In the genomic region with DNA sequence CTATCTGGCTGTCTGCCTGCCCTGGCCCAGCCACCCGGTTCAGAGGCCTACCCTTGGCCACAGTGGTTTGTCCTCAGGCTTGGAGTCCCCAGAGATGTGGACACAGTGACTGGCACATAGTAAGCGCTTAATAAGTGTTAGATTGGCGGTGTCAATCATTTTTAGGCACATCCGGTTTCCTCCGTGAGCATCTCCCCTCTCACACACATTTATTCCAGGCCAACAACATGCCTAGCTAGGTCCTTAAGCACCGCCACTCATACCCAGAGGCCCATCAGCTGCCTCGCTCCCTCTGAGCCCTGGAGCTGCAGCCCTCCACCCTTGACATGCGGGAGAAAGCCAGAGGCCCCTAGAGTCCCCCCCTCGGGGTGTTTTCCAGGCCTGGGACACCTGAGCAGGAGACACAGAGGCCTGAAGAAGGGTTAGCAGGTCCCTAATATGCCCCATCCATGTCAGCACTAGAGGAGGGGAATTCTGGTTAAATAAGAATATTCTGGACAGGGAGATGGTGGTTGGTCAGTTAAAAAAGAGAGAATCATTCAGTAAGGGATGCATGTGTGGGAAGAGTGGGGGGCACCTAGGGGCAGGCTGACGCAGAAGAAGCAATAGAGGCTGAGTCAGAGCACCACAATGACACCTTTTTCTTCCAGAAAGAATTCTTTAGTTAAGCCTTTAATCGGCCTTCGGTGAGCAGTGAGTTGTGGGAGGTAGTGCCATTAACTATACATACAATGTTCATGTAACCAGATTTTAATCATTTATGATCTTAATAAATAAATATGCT, we compare ENCODE assay signal across 12 cellular contexts. TPM values are rescaled to one million over a fixed set of nuclear protein-coding genes. Genes with fewer than 3 reads are reported as not detected.
DNase-seq lines count a peak whose midpoint lies in the region; TF ChIP-seq lines count a peak whose summit lies in the region.
"Had no signal": no experiment of that assay in that cellular context is flagged by ENCODE, and none has a peak within 500 bp of the region (broad histone marks: within the 10 kb centered on the region; RNA-seq: fewer than 3 reads in every experiment).

No MANE protein-coding gene starts in this region.

- H3K36me3 Mint-ChIP-seq in HFFc6 (ENCODE audit: low read depth), result peaks cover 30% of the 10 kb centered on the region

- H3K4me1 Mint-ChIP-seq in HFFc6 (ENCODE audit: low read depth), result peaks cover 52% of the 10 kb centered on the region

- H3K27ac Mint-ChIP-seq in HFFc6, result peak overlapping the region; percentile 77

- DNase-seq in HFFc6 (peak; percentile 47), coronary artery (ENCODE audit: low spot score) (no peak), stomach (no peak), T-helper 9 cell (no peak), NCI-H1092 (lab: John Stamatoyannopoulos, UW) (no peak), Kasumi-1 (lab: John Stamatoyannopoulos, UW) (no peak), caudate nucleus (lab: John Stamatoyannopoulos, UW) (no peak)
- DNase-seq: GOT3, NCI-H1930 had no signal

- no peaks in the 10 kb centered on the region for H3K9me3 Mint-ChIP-seq in HFFc6

- H3K4me3 Mint-ChIP-seq in HFFc6, result peak overlapping the region; percentile 70; the same call in 1 of the 2 replicates

- intact Hi-C loops in stomach (cut with DNase I; ENCODE audit: low total_unique reads), result no loop called here

- no peak for TF ChIP-seq EP300 in stomach (IDR thresholded peaks at IDR 0.05)

- WGBS in liver, result 60% methylated on average over 12 of the region's 12 CpGs
- 19 to 43% (median 20%) methylated on average over 12 of the region's 12 CpGs for WGBS in stomach, 5 donors

- no peaks in the 10 kb centered on the region for H3K36me3 ChIP-seq in liver (ENCODE audit: control insufficient read depth in 4 of 4, insufficient read depth in 3 of 4, low read depth in 1 of 4, low read length in 3 of 4)
- no peaks in the 10 kb centered on the region for H3K36me3 ChIP-seq in stomach

- H3K27me3 Mint-ChIP-seq in HFFc6 (ENCODE audit: insufficient read depth), result peaks cover 17% of the 10 kb centered on the region

- no peak for TF ChIP-seq POLR2A in stomach (IDR thresholded peaks at IDR 0.05)

- H3K27me3 ChIP-seq in liver (ENCODE audit: control insufficient read depth in 4 of 4, insufficient read depth in 4 of 4, low read length in 3 of 4) (no peaks in the 10 kb centered on the region), stomach (peaks cover 0 to 55% (median 8%) of the 10 kb centered on the region in 3 donors)

- H3K4me1 ChIP-seq in liver (ENCODE audit: control insufficient read depth in 4 of 4, insufficient read depth in 4 of 4, low read length in 3 of 4), result peaks cover 11 to 50% (median 30%) of the 10 kb centered on the region in 4 donors
- peaks cover 48 to 84% (median 77%) of the 10 kb centered on the region in 4 donors for H3K4me1 ChIP-seq in stomach

- H3K9ac ChIP-seq in liver (ENCODE audit: low read depth in 1 of 2, low read length in 2 of 2), result no peak overlapping the region

- no peaks in the 10 kb centered on the region for H3K9me3 ChIP-seq in liver (ENCODE audit: control insufficient read depth in 4 of 4, low read length in 3 of 4)
- H3K9me3 ChIP-seq in stomach, result no peaks in the 10 kb centered on the region

- H3K27ac ChIP-seq in coronary artery, result peak overlapping the region; percentile 94 to 97
- peak overlapping the region; percentile 66 to 88 for H3K27ac ChIP-seq in liver (ENCODE audit: low read depth in 1 of 2, low read length in 2 of 2)
- peak overlapping the region; percentile 95 to 97 (median 97) for H3K27ac ChIP-seq in stomach
- no peak overlapping the region for H3K27ac ChIP-seq in caudate nucleus (ENCODE audit: low read depth, low read length)
- H3K27ac ChIP-seq: C4-2B had no signal

- TF ChIP-seq RAD21 in liver (IDR thresholded peaks at IDR 0.05), result no peak

- no peak for TF ChIP-seq CTCF in HFFc6 (IDR thresholded peaks at IDR 0.05)
- no peak for TF ChIP-seq CTCF in coronary artery (IDR thresholded peaks at IDR 0.05)
- TF ChIP-seq CTCF in liver (IDR thresholded peaks at IDR 0.05; ENCODE audit: low read depth, low read length, missing input control), result no peak
- TF ChIP-seq CTCF in stomach (IDR thresholded peaks at IDR 0.05), result no peak

- H3K4me3 ChIP-seq in coronary artery (peak overlapping the region; percentile 94), liver (ENCODE audit: low read depth in 1 of 3, low read length in 3 of 3) (peak overlapping the region in 2 of 3 donors; percentile 2 to 39), stomach (peak overlapping the region; percentile 22 to 53 (median 31))

TF ChIP-seq in liver, 16 proteins besides CTCF, POLR2A, EP300 and RAD21:
- no peak for TF ChIP-seq EGR1 (IDR thresholded peaks at IDR 0.05; ENCODE audit: low read depth in 2 of 2)
- peak in 1 of 2 donors; percentile 47 for TF ChIP-seq RXRA (IDR thresholded peaks at IDR 0.05)

RNA-seq across cellular contexts. Expression of gene NR2F2, which starts 22.3 kb away (rescaled TPM):
- 100 to 1,000 TPM; 120 to 168 (median 142) TPM for total RNA-seq in HFFc6 (2021; fragmentation: NEBNext Ultra II Directional; extraction: Animal tissue kit (Norgen Biotek cat#: 25700))
- total RNA-seq in liver, result 1 to 10 TPM; 5.9 to 6.4 TPM
- polyA plus RNA-seq in liver, result 10 to 100 TPM; 12.0 to 22.4 TPM
- 10 to 100 TPM; 36.8 to 96.2 (median 63.0) TPM for total RNA-seq in stomach
- 10 to 100 TPM; 30.9 to 47.4 (median 39.7) TPM for polyA plus RNA-seq in stomach
- total RNA-seq: T-helper 1 cell treated with Interleukin-12 subunit alpha and Interleukin-12 subunit beta and Interleukin-4 antibody, amounts not matched to agents 30 ng/mL and 1 ng/mL, for 36 hours had no signal

Comparison
In these comparisons a context has a peak if more than half of its experiments do, and no peak if none do; other contexts are left out.
1. H3K4me3 ChIP-seq: peak in every context shown above with its lines; median percentile 94 in coronary artery; 31 in stomach; 20 in liver.
2. RNA of gene NR2F2, which starts 22.3 kb away (total RNA-seq): 120 to 168 TPM in HFFc6 and 36.8 to 96.2 TPM in stomach; 5.9 to 6.4 TPM in liver; every median in the first group is over 4 times any median in the second.